18 cellular contexts compared by ENCODE assay signal in genomic region chr20:36304786-36305495, GRCh38. TPM values are rescaled to one million over a fixed set of nuclear protein-coding genes. Genes with fewer than 3 reads are reported as not detected.
DNase-seq lines count a peak whose midpoint lies in the region; ATAC-seq, FAIRE-seq and TF ChIP-seq lines count a peak whose summit lies in the region.
"Had no signal": no experiment of that assay in that cellular context is flagged by ENCODE, and none has a peak within 500 bp of the region (broad histone marks: within the 10 kb centered on the region; RNA-seq: fewer than 3 reads in every experiment).

No MANE protein-coding gene starts in this region.

- FAIRE-seq in H54 (lab: Jason Lieb, UNC) = no peak
- FAIRE-seq: G401.6, GM12878 had no signal

- H3K27ac ChIP-seq in naive thymus-derived CD4-positive, alpha-beta T cell (ENCODE audit: low read depth, low read length) = no peak overlapping the region
- H3K27ac ChIP-seq: prostate gland had no signal

- H3K4me3 ChIP-seq in naive thymus-derived CD4-positive, alpha-beta T cell (ENCODE audit: low read length) = no peak overlapping the region
- H3K4me3 ChIP-seq: GM12878 had no signal

- peaks cover 3% of the 10 kb centered on the region for H3K4me1 Mint-ChIP-seq in activated naive CD4-positive, alpha-beta T cell treated with anti-CD3 and anti-CD28 coated beads, Interleukin-2, amount 50 U/mL, for 24 hours
- peaks cover 3% of the 10 kb centered on the region for H3K4me1 Mint-ChIP-seq in activated naive CD4-positive, alpha-beta T cell treated with anti-CD3 and anti-CD28 coated beads, Interleukin-2, amount 10 ng/mL, durations not matched to agents 7 days and 5 days
- peaks cover 3% of the 10 kb centered on the region for H3K4me1 Mint-ChIP-seq in activated naive CD8-positive, alpha-beta T cell treated with anti-CD3 and anti-CD28 coated beads, Interleukin-2, amount 50 U/mL, for 24 hours
- peaks cover 0 to 15% (median 11%) of the 10 kb centered on the region in 7 donors for H3K4me1 Mint-ChIP-seq in naive thymus-derived CD4-positive, alpha-beta T cell
- no peaks in the 10 kb centered on the region for H3K4me1 Mint-ChIP-seq in activated CD8-positive, alpha-beta T cell treated with anti-CD3 and anti-CD28 coated beads for 36 hours (ENCODE audit: low read depth)

- H3K27me3 ChIP-seq in naive thymus-derived CD4-positive, alpha-beta T cell (ENCODE audit: control insufficient read depth in 2 of 2, insufficient read depth in 2 of 2, low read length in 2 of 2) = peaks cover 3 to 7% of the 10 kb centered on the region in 2 donors

- no peaks in the 10 kb centered on the region for H3K9me3 ChIP-seq in naive thymus-derived CD4-positive, alpha-beta T cell (ENCODE audit: control insufficient read depth in 2 of 3, low read length in 3 of 3)
- H3K9me3 ChIP-seq: HAP-1, prostate gland had no signal

- H3K27ac Mint-ChIP-seq in activated naive CD4-positive, alpha-beta T cell treated with anti-CD3 and anti-CD28 coated beads, Interleukin-2, amount 50 U/mL, for 24 hours = peak overlapping the region; percentile 0
- H3K27ac Mint-ChIP-seq in activated naive CD4-positive, alpha-beta T cell treated with anti-CD3 and anti-CD28 coated beads, Interleukin-2, amount 10 ng/mL, durations not matched to agents 7 days and 5 days = no peak overlapping the region
- H3K27ac Mint-ChIP-seq in activated naive CD8-positive, alpha-beta T cell treated with anti-CD3 and anti-CD28 coated beads, Interleukin-2, amount 50 U/mL, for 24 hours = no peak overlapping the region
- H3K27ac Mint-ChIP-seq in naive thymus-derived CD4-positive, alpha-beta T cell = no peak overlapping the region
- H3K27ac Mint-ChIP-seq in activated CD8-positive, alpha-beta T cell treated with anti-CD3 and anti-CD28 coated beads for 36 hours = no peak overlapping the region

- no peaks in the 10 kb centered on the region for H3K9me3 Mint-ChIP-seq in activated naive CD4-positive, alpha-beta T cell treated with anti-CD3 and anti-CD28 coated beads, Interleukin-2, amount 50 U/mL, for 24 hours
- no peaks in the 10 kb centered on the region for H3K9me3 Mint-ChIP-seq in activated naive CD4-positive, alpha-beta T cell treated with anti-CD3 and anti-CD28 coated beads, Interleukin-2, amount 10 ng/mL, durations not matched to agents 7 days and 5 days
- H3K9me3 Mint-ChIP-seq in activated naive CD8-positive, alpha-beta T cell treated with anti-CD3 and anti-CD28 coated beads, Interleukin-2, amount 50 U/mL, for 24 hours = no peaks in the 10 kb centered on the region
- peaks cover 0 to 2% (median 0%) of the 10 kb centered on the region in 11 donors for H3K9me3 Mint-ChIP-seq in naive thymus-derived CD4-positive, alpha-beta T cell
- H3K9me3 Mint-ChIP-seq in activated CD8-positive, alpha-beta T cell treated with anti-CD3 and anti-CD28 coated beads for 36 hours = no peaks in the 10 kb centered on the region

- H3K36me3 Mint-ChIP-seq in activated naive CD4-positive, alpha-beta T cell treated with anti-CD3 and anti-CD28 coated beads, Interleukin-2, amount 50 U/mL, for 24 hours = peaks cover 1% of the 10 kb centered on the region
- no peaks in the 10 kb centered on the region for H3K36me3 Mint-ChIP-seq in activated naive CD4-positive, alpha-beta T cell treated with anti-CD3 and anti-CD28 coated beads, Interleukin-2, amount 10 ng/mL, durations not matched to agents 7 days and 5 days
- H3K36me3 Mint-ChIP-seq in activated naive CD8-positive, alpha-beta T cell treated with anti-CD3 and anti-CD28 coated beads, Interleukin-2, amount 50 U/mL, for 24 hours (ENCODE audit: low read depth) = no peaks in the 10 kb centered on the region
- H3K36me3 Mint-ChIP-seq in naive thymus-derived CD4-positive, alpha-beta T cell = no peaks in the 10 kb centered on the region
- H3K36me3 Mint-ChIP-seq in activated CD8-positive, alpha-beta T cell treated with anti-CD3 and anti-CD28 coated beads for 36 hours (ENCODE audit: low read depth) = no peaks in the 10 kb centered on the region

- no peaks in the 10 kb centered on the region for H3K4me1 ChIP-seq in naive thymus-derived CD4-positive, alpha-beta T cell (ENCODE audit: control insufficient read depth in 2 of 2, insufficient read depth in 2 of 2, low read length in 2 of 2)
- H3K4me1 ChIP-seq: HAP-1 had no signal

- no peak for ATAC-seq in activated naive CD8-positive, alpha-beta T cell treated with anti-CD3 and anti-CD28 coated beads, Interleukin-2, amount 50 U/mL, for 24 hours
- ATAC-seq in naive thymus-derived CD4-positive, alpha-beta T cell = no peak
- no peak for ATAC-seq in activated CD8-positive, alpha-beta T cell treated with anti-CD3 and anti-CD28 coated beads for 36 hours
- no peak for ATAC-seq in GM21447 (IDR thresholded peaks at IDR 0.05; ENCODE audit: unreplicated experiment)
- ATAC-seq: GM12878; left colon; stimulated activated naive CD8-positive, alpha-beta T cell treated with anti-CD3 and anti-CD28 coated beads, Interleukin-15, Interleukin-2, amounts not matched to agents 100 U/mL and 50 U/mL, for 24 hours had no signal

- peak overlapping the region; percentile 84 for H3K4me3 Mint-ChIP-seq in activated naive CD4-positive, alpha-beta T cell treated with anti-CD3 and anti-CD28 coated beads, Interleukin-2, amount 50 U/mL, for 24 hours
- no peak overlapping the region for H3K4me3 Mint-ChIP-seq in activated naive CD4-positive, alpha-beta T cell treated with anti-CD3 and anti-CD28 coated beads, Interleukin-2, amount 10 ng/mL, durations not matched to agents 7 days and 5 days
- peak overlapping the region; percentile 65 for H3K4me3 Mint-ChIP-seq in activated naive CD8-positive, alpha-beta T cell treated with anti-CD3 and anti-CD28 coated beads, Interleukin-2, amount 50 U/mL, for 24 hours
- peak overlapping the region in 9 of 10 donors; percentile 49 to 88 (median 81) for H3K4me3 Mint-ChIP-seq in naive thymus-derived CD4-positive, alpha-beta T cell
- no peak overlapping the region for H3K4me3 Mint-ChIP-seq in activated CD8-positive, alpha-beta T cell treated with anti-CD3 and anti-CD28 coated beads for 36 hours

- no peak for TF ChIP-seq POLR2A in H54 (IDR thresholded peaks at IDR 0.05; ENCODE audit: low read depth, low read length)

- peaks cover 51% of the 10 kb centered on the region for H3K27me3 Mint-ChIP-seq in activated naive CD4-positive, alpha-beta T cell treated with anti-CD3 and anti-CD28 coated beads, Interleukin-2, amount 50 U/mL, for 24 hours
- peaks cover 82% of the 10 kb centered on the region for H3K27me3 Mint-ChIP-seq in activated naive CD4-positive, alpha-beta T cell treated with anti-CD3 and anti-CD28 coated beads, Interleukin-2, amount 10 ng/mL, durations not matched to agents 7 days and 5 days
- H3K27me3 Mint-ChIP-seq in activated naive CD8-positive, alpha-beta T cell treated with anti-CD3 and anti-CD28 coated beads, Interleukin-2, amount 50 U/mL, for 24 hours = peaks cover 65% of the 10 kb centered on the region
- peaks cover 65 to 80% (median 70%) of the 10 kb centered on the region in 5 donors for H3K27me3 Mint-ChIP-seq in naive thymus-derived CD4-positive, alpha-beta T cell
- peaks cover 61% of the 10 kb centered on the region for H3K27me3 Mint-ChIP-seq in activated CD8-positive, alpha-beta T cell treated with anti-CD3 and anti-CD28 coated beads for 36 hours

- no peak for DNase-seq in activated naive CD4-positive, alpha-beta T cell treated with anti-CD3 and anti-CD28 coated beads, Interleukin-2, amount 10 ng/mL, durations not matched to agents 7 days and 5 days
- DNase-seq in activated naive CD8-positive, alpha-beta T cell treated with anti-CD3 and anti-CD28 coated beads, Interleukin-2, amount 50 U/mL, for 24 hours = no peak
- DNase-seq in naive thymus-derived CD4-positive, alpha-beta T cell = no peak
- DNase-seq in NCI-H774 (lab: John Stamatoyannopoulos, UW) (no peak), H54 (ENCODE audit: insufficient read length, low spot score) (no peak)
- DNase-seq in activated CD8-positive, alpha-beta T cell treated with anti-CD3 and anti-CD28 coated beads for 36 hours = no peak
- DNase-seq: activated CD4-positive, alpha-beta T cell treated with anti-CD3 and anti-CD28 coated beads for 48 hours; foreskin fibroblast; left colon; NCI-H446; SHP77; stimulated activated naive CD8-positive, alpha-beta T cell treated with anti-CD3 and anti-CD28 coated beads, Interleukin-15, Interleukin-2, amounts not matched to agents 100 U/mL and 50 U/mL, for 24 hours had no signal

- CTCF ChIA-PET in activated naive CD4-positive, alpha-beta T cell treated with anti-CD3 and anti-CD28 coated beads, Interleukin-2, amount 10 ng/mL, durations not matched to agents 7 days and 5 days (lab: Charles Lee) = no interaction called here
- CTCF ChIA-PET in naive thymus-derived CD4-positive, alpha-beta T cell (lab: Charles Lee) = interaction anchor here (0.6 to 0.7 kb wide), 2 partner anchors 23 to 187 kb away, joined by 3 read pairs; no protein-coding TSS in a partner anchor
- CTCF ChIA-PET in activated CD8-positive, alpha-beta T cell treated with anti-CD3 and anti-CD28 coated beads for 36 hours (lab: Charles Lee) = no interaction called here

- intact Hi-C loops in naive thymus-derived CD4-positive, alpha-beta T cell (cut with micrococcal nuclease) = no loop called here
- intact Hi-C loops in activated CD8-positive, alpha-beta T cell treated with anti-CD3 and anti-CD28 coated beads for 36 hours (cut with micrococcal nuclease) = no loop called here

- no peaks in the 10 kb centered on the region for H3K36me3 ChIP-seq in naive thymus-derived CD4-positive, alpha-beta T cell (ENCODE audit: control insufficient read depth in 2 of 3, insufficient read depth in 3 of 3, low read length in 3 of 3)
- H3K36me3 ChIP-seq: HAP-1, prostate gland had no signal

- POLR2A ChIA-PET in naive thymus-derived CD4-positive, alpha-beta T cell (lab: Charles Lee) = no interaction called here
- POLR2A ChIA-PET in activated CD8-positive, alpha-beta T cell treated with anti-CD3 and anti-CD28 coated beads for 36 hours (lab: Charles Lee) = interaction anchor here (0.7 kb wide), 1 partner anchor 33 kb away, joined by 3 read pairs; no protein-coding TSS in a partner anchor

- no peak for TF ChIP-seq CTCF in activated CD8-positive, alpha-beta T cell treated with anti-CD3 and anti-CD28 coated beads for 36 hours (IDR thresholded peaks at IDR 0.05)

RNA-seq across cellular contexts. Expression of gene DLGAP4, which starts 1.2 kb away (rescaled TPM):
- total RNA-seq in naive thymus-derived CD4-positive, alpha-beta T cell = 10 to 100 TPM; 29.7 to 40.2 (median 36.0) TPM
- polyA plus RNA-seq in naive thymus-derived CD4-positive, alpha-beta T cell = 10 to 100 TPM; 15.0 to 15.6 TPM
- total RNA-seq in activated CD8-positive, alpha-beta T cell treated with anti-CD3 and anti-CD28 coated beads for 36 hours = 10 to 100 TPM; 11.5 to 13.1 TPM

Comparison
In these comparisons a context has a peak if more than half of its experiments do, and no peak if none do; other contexts are left out.
1. H3K4me3 Mint-ChIP-seq: peak in activated naive CD4-positive, alpha-beta T cell treated with anti-CD3 and anti-CD28 coated beads, Interleukin-2, amount 50 U/mL, for 24 hours (single experiment), activated naive CD8-positive, alpha-beta T cell treated with anti-CD3 and anti-CD28 coated beads, Interleukin-2, amount 50 U/mL, for 24 hours (single experiment) and naive thymus-derived CD4-positive, alpha-beta T cell (9 of 10); none in activated naive CD4-positive, alpha-beta T cell treated with anti-CD3 and anti-CD28 coated beads, Interleukin-2, amount 10 ng/mL, durations not matched to agents 7 days and 5 days (single experiment) and activated CD8-positive, alpha-beta T cell treated with anti-CD3 and anti-CD28 coated beads for 36 hours (single experiment).